In the genomic region with DNA sequence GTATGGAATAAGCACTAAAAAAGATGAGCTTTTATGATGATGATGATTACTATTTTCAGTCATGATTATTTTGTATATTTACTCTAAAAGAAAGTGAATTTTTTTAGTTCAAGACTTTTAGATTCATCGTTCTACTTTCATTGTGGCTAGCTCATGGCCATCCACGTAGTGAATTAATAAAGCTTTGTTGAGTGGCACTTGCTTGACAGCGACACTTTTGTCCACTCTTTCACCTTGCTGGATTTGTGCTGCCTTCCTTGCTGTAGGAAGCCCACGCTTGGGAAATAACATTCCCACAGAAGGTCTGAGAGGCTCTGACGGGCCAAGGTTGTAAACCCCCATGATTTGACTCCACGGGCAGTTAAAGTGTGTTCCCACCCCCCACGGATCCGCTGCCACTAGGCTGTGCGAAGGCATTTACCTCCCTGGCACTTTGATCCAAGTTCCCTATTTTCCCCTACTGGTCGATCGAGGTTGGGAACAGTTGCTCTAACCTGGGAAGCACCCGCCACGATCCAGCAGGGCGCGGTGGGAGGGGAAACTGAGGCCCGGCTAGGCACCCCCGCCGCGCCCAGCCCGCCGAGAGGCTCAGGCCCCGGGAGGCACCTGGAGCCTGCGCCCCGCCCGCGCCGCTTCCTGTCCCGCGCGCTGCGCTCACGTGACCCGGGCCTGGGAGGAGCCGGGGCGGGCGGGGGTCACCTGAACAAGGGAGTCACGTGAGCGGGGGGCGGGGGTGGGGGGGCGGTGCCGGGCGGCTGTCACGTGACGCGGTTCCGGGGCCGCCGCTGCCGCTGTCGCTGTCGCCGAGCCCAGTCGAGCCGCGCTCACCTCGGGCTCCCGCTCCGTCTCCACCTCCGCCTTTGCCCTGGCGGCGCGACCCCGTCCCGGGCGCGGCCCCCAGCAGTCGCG, we compare ENCODE assay signal across 1 cellular context.
TF ChIP-seq lines count a peak whose summit lies in the region.

A gene with protein sequence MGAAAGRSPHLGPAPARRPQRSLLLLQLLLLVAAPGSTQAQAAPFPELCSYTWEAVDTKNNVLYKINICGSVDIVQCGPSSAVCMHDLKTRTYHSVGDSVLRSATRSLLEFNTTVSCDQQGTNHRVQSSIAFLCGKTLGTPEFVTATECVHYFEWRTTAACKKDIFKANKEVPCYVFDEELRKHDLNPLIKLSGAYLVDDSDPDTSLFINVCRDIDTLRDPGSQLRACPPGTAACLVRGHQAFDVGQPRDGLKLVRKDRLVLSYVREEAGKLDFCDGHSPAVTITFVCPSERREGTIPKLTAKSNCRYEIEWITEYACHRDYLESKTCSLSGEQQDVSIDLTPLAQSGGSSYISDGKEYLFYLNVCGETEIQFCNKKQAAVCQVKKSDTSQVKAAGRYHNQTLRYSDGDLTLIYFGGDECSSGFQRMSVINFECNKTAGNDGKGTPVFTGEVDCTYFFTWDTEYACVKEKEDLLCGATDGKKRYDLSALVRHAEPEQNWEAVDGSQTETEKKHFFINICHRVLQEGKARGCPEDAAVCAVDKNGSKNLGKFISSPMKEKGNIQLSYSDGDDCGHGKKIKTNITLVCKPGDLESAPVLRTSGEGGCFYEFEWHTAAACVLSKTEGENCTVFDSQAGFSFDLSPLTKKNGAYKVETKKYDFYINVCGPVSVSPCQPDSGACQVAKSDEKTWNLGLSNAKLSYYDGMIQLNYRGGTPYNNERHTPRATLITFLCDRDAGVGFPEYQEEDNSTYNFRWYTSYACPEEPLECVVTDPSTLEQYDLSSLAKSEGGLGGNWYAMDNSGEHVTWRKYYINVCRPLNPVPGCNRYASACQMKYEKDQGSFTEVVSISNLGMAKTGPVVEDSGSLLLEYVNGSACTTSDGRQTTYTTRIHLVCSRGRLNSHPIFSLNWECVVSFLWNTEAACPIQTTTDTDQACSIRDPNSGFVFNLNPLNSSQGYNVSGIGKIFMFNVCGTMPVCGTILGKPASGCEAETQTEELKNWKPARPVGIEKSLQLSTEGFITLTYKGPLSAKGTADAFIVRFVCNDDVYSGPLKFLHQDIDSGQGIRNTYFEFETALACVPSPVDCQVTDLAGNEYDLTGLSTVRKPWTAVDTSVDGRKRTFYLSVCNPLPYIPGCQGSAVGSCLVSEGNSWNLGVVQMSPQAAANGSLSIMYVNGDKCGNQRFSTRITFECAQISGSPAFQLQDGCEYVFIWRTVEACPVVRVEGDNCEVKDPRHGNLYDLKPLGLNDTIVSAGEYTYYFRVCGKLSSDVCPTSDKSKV (N-terminal part only) (plus strand): TSS at position 788 of the 909 bp plus-strand sequence. CDS start 165 bp downstream, outside the sequence.

TF ChIP-seq in SK-N-SH, 30 proteins besides CTCF, POLR2A, EP300 and RAD21:
- TF ChIP-seq NRF1 (IDR thresholded peaks at IDR 0.05; ENCODE audit: low read depth, low read length) (no peak), POLR2AphosphoS5 (IDR thresholded peaks at IDR 0.05; ENCODE audit: low read depth, low read length) (peak; percentile 66; the same call in 1 of the 2 replicates), TCF12 (IDR thresholded peaks at IDR 0.05) (no peak), GATA2 (CRISPR knock-in tag; IDR thresholded peaks at IDR 0.05) (no peak), MXI1 (IDR thresholded peaks at IDR 0.05; ENCODE audit: low read depth, low read length) (no peak), ELF1 (IDR thresholded peaks at IDR 0.05) (no peak), NFIC (IDR thresholded peaks at IDR 0.05; ENCODE audit: borderline replicate concordance) (no peak), EZH2phosphoT487 (IDR thresholded peaks at IDR 0.05; ENCODE audit: borderline replicate concordance, low read depth) (no peak), JUND (IDR thresholded peaks at IDR 0.05) (no peak), SMC3 (IDR thresholded peaks at IDR 0.05; ENCODE audit: low read depth, low read length) (no peak), SIN3A (IDR thresholded peaks at IDR 0.05; ENCODE audit: borderline replicate concordance, low read depth, low read length) (no peak; the same call in 1 of the 2 replicates), FOXM1 (IDR thresholded peaks at IDR 0.05; ENCODE audit: low read depth) (no peak), CHD2 (IDR thresholded peaks at IDR 0.05; ENCODE audit: low read length, partially characterized antibody) (no peak), RFX5 (IDR thresholded peaks at IDR 0.05; ENCODE audit: low read length) (no peak), YY1 (IDR thresholded peaks at IDR 0.05; ENCODE audit: low read depth) (no peak), FOSL2 (IDR thresholded peaks at IDR 0.05; ENCODE audit: borderline replicate concordance, low read depth) (no peak), FOXJ3 (CRISPR knock-in tag; IDR thresholded peaks at IDR 0.05) (no peak), TEAD4 (IDR thresholded peaks at IDR 0.05; ENCODE audit: borderline replicate concordance, insufficient read depth) (0 out of 2 replicates have a peak, but pooled peaks have one; percentile 6), RXRA (IDR thresholded peaks at IDR 0.05; ENCODE audit: borderline replicate concordance, low read depth) (no peak), MEF2A (IDR thresholded peaks at IDR 0.05; ENCODE audit: borderline replicate concordance, low read depth) (no peak), TAF1 (IDR thresholded peaks at IDR 0.05; ENCODE audit: borderline replicate concordance, low read depth, low read length) (no peak; the same call in 1 of the 2 replicates), RCOR1 (IDR thresholded peaks at IDR 0.05; ENCODE audit: low read length) (no peak), GABPA (IDR thresholded peaks at IDR 0.05; ENCODE audit: low read depth) (peak; percentile 27; the same call in 1 of the 2 replicates)
- TF ChIP-seq, protein P1, sequence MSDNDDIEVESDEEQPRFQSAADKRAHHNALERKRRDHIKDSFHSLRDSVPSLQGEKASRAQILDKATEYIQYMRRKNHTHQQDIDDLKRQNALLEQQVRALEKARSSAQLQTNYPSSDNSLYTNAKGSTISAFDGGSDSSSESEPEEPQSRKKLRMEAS (IDR thresholded peaks at IDR 0.05; ENCODE audit: low read depth), result peak; percentile 40; the same call in 1 of the 2 replicates
- TF ChIP-seq, protein P2, sequence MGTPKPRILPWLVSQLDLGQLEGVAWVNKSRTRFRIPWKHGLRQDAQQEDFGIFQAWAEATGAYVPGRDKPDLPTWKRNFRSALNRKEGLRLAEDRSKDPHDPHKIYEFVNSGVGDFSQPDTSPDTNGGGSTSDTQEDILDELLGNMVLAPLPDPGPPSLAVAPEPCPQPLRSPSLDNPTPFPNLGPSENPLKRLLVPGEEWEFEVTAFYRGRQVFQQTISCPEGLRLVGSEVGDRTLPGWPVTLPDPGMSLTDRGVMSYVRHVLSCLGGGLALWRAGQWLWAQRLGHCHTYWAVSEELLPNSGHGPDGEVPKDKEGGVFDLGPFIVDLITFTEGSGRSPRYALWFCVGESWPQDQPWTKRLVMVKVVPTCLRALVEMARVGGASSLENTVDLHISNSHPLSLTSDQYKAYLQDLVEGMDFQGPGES (IDR thresholded peaks at IDR 0.05; ENCODE audit: low read depth, low read length), result no peak
- TF ChIP-seq, protein P3, sequence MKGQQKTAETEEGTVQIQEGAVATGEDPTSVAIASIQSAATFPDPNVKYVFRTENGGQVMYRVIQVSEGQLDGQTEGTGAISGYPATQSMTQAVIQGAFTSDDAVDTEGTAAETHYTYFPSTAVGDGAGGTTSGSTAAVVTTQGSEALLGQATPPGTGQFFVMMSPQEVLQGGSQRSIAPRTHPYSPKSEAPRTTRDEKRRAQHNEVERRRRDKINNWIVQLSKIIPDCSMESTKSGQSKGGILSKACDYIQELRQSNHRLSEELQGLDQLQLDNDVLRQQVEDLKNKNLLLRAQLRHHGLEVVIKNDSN (IDR thresholded peaks at IDR 0.05; ENCODE audit: borderline replicate concordance, low read depth), result peak; percentile 95
- TF ChIP-seq, protein P4, sequence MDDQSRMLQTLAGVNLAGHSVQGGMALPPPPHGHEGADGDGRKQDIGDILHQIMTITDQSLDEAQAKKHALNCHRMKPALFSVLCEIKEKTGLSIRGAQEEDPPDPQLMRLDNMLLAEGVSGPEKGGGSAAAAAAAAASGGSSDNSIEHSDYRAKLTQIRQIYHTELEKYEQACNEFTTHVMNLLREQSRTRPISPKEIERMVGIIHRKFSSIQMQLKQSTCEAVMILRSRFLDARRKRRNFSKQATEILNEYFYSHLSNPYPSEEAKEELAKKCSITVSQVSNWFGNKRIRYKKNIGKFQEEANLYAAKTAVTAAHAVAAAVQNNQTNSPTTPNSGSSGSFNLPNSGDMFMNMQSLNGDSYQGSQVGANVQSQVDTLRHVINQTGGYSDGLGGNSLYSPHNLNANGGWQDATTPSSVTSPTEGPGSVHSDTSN (IDR thresholded peaks at IDR 0.05), result no peak
- TF ChIP-seq, protein P5, sequence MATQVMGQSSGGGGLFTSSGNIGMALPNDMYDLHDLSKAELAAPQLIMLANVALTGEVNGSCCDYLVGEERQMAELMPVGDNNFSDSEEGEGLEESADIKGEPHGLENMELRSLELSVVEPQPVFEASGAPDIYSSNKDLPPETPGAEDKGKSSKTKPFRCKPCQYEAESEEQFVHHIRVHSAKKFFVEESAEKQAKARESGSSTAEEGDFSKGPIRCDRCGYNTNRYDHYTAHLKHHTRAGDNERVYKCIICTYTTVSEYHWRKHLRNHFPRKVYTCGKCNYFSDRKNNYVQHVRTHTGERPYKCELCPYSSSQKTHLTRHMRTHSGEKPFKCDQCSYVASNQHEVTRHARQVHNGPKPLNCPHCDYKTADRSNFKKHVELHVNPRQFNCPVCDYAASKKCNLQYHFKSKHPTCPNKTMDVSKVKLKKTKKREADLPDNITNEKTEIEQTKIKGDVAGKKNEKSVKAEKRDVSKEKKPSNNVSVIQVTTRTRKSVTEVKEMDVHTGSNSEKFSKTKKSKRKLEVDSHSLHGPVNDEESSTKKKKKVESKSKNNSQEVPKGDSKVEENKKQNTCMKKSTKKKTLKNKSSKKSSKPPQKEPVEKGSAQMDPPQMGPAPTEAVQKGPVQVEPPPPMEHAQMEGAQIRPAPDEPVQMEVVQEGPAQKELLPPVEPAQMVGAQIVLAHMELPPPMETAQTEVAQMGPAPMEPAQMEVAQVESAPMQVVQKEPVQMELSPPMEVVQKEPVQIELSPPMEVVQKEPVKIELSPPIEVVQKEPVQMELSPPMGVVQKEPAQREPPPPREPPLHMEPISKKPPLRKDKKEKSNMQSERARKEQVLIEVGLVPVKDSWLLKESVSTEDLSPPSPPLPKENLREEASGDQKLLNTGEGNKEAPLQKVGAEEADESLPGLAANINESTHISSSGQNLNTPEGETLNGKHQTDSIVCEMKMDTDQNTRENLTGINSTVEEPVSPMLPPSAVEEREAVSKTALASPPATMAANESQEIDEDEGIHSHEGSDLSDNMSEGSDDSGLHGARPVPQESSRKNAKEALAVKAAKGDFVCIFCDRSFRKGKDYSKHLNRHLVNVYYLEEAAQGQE (IDR thresholded peaks at IDR 0.05; ENCODE audit: low read depth, low read length), result no peak
- TF ChIP-seq, protein P6, sequence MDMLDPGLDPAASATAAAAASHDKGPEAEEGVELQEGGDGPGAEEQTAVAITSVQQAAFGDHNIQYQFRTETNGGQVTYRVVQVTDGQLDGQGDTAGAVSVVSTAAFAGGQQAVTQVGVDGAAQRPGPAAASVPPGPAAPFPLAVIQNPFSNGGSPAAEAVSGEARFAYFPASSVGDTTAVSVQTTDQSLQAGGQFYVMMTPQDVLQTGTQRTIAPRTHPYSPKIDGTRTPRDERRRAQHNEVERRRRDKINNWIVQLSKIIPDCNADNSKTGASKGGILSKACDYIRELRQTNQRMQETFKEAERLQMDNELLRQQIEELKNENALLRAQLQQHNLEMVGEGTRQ (IDR thresholded peaks at IDR 0.05; ENCODE audit: borderline replicate concordance, low read depth, low read length), result peak; percentile 85
- TF ChIP-seq, protein P7, sequence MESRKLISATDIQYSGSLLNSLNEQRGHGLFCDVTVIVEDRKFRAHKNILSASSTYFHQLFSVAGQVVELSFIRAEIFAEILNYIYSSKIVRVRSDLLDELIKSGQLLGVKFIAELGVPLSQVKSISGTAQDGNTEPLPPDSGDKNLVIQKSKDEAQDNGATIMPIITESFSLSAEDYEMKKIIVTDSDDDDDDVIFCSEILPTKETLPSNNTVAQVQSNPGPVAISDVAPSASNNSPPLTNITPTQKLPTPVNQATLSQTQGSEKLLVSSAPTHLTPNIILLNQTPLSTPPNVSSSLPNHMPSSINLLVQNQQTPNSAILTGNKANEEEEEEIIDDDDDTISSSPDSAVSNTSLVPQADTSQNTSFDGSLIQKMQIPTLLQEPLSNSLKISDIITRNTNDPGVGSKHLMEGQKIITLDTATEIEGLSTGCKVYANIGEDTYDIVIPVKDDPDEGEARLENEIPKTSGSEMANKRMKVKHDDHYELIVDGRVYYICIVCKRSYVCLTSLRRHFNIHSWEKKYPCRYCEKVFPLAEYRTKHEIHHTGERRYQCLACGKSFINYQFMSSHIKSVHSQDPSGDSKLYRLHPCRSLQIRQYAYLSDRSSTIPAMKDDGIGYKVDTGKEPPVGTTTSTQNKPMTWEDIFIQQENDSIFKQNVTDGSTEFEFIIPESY (IDR thresholded peaks at IDR 0.05; ENCODE audit: borderline replicate concordance, low read depth), result no peak
